8 cellular contexts compared by ENCODE assay signal in genomic region chr22:22787805-22788459, GRCh38.
DNase-seq lines count a peak whose midpoint lies in the region; ATAC-seq lines count a peak whose summit lies in the region.

No MANE protein-coding gene starts in this region.

- no peaks in the 10 kb centered on the region for H3K36me3 ChIP-seq in adipocyte (ENCODE audit: control insufficient read depth, insufficient read depth, low read length, severe bottlenecking)

- H3K4me1 ChIP-seq in adipocyte (ENCODE audit: control insufficient read depth, insufficient read depth, low read length): no peaks in the 10 kb centered on the region

- no peaks in the 10 kb centered on the region for H3K9me3 ChIP-seq in adipocyte (ENCODE audit: control insufficient read depth, low read length)

- no peak for ATAC-seq in HG02763 (IDR thresholded peaks at IDR 0.05; ENCODE audit: unreplicated experiment)

- DNase-seq in COR-L47 (lab: John Stamatoyannopoulos, UW) (peak; percentile 39), HUDEP-2 (lab: John Stamatoyannopoulos, UW; ENCODE audit: unreplicated experiment in 76 of 76) (peak in 54 of 76 experiments; percentile 1 to 62 (median 30)), SW480 (ENCODE audit: low spot score) (peak; percentile 17), adipocyte (ENCODE audit: low read depth) (peak; percentile 48), iPS-NIHi7 (ENCODE audit: extremely low spot score) (peak; percentile 79), middle frontal gyrus (ENCODE audit: extremely low spot score, low spot score) (no peak)
- DNase-seq in stimulated activated CD4-positive, alpha-beta T cell treated with anti-CD3 and anti-CD28 coated beads, Interleukin-1b, Interleukin-23, amount 100 ng/mL, for 24 hours (ENCODE audit: low read depth in 4 of 4, low spot score in 1 of 4): peak; percentile 34 to 54 (median 50)

- H3K4me3 ChIP-seq in adipocyte (ENCODE audit: low read length): no peak overlapping the region

- H3K27me3 ChIP-seq in adipocyte (replicated peaks; ENCODE audit: control insufficient read depth, insufficient read depth, low read length): peaks cover 33% of the 10 kb centered on the region

- no peak overlapping the region for H3K9ac ChIP-seq in adipocyte (ENCODE audit: low read length)
